ENCODE assay signal across 30 cellular contexts in genomic region chr3:28948685-28949084, GRCh38.
"Had no signal": no experiment of that assay in that cellular context is flagged by ENCODE, and none has a peak within 500 bp of the region (broad histone marks: within the 10 kb centered on the region; RNA-seq: fewer than 3 reads in every experiment).

No MANE protein-coding gene starts in this region.

- H3K4me1 ChIP-seq: esophagus muscularis mucosa, foreskin keratinocyte, gastrocnemius medialis had no signal

- DNase-seq: activated B cell treated with CpG ODN at 0.5 μM for 24 hours; activated CD4-positive, alpha-beta T cell treated with anti-CD3 and anti-CD28 coated beads for 48 hours; activated CD4-positive, alpha-beta T cell treated with anti-CD3 and anti-CD28 coated beads, Interleukin-2, amount 50 U/mL, for 1 hour; activated CD4-positive, alpha-beta T cell treated with anti-CD3 and anti-CD28 coated beads, Interleukin-2, amount 50 U/mL, for 48 hours; activated CD8-positive, alpha-beta memory T cell treated with anti-CD3 and anti-CD28 coated beads for 24 hours; activated CD8-positive, alpha-beta T cell treated with anti-CD3 and anti-CD28 coated beads for 36 hours; activated effector memory CD4-positive, alpha-beta T cell treated with Interleukin-2 at 50 U/mL for 16 hours; activated gamma-delta T cell treated with Interleukin-2 at 50 U/mL for 16 hours; activated naive CD4-positive, alpha-beta T cell treated with anti-CD3 and anti-CD28 coated beads, Interleukin-2, amount 50 U/mL, for 16 hours; activated naive CD4-positive, alpha-beta T cell treated with Interleukin-2 at 50 U/mL for 16 hours; activated T-cell treated with anti-CD3 and anti-CD28 coated beads, Interleukin-2, amount 50 U/mL, for 4 hours; amniotic stem cell; anterior cingulate cortex; brain microvascular endothelial cell; caudate nucleus; cortex of kidney; dermis blood vessel endothelial cell; effector CD4-positive, alpha-beta T cell; effector memory CD8-positive, alpha-beta T cell; erythroblast; foreskin keratinocyte; gastrocnemius medialis; glutamatergic neuron; SW 1271; T-cell; T1000; WERI-Rb-1 had no signal

- ATAC-seq: activated CD4-positive, CD25-positive, alpha-beta regulatory T cell treated with anti-CD3 and anti-CD28 coated beads, Interleukin-2, amount 50 U/mL, for 24 hours; activated CD8-positive, alpha-beta T cell treated with anti-CD3 and anti-CD28 coated beads for 36 hours; activated T-cell treated with anti-CD3 and anti-CD28 coated beads, Interleukin-2, amount 50 U/mL, for 4 hours; activated T-helper 17 cell treated with anti-CD3 and anti-CD28 coated beads, Interleukin-2, amount 50 U/mL, for 72 hours; effector memory CD8-positive, alpha-beta T cell; foreskin keratinocyte; gastrocnemius medialis; T-cell had no signal

- H3K4me3 ChIP-seq: esophagus muscularis mucosa, gastrocnemius medialis had no signal

- H3K9me3 ChIP-seq: esophagus muscularis mucosa, gastrocnemius medialis had no signal

- H3K36me3 ChIP-seq: brain microvascular endothelial cell, esophagus muscularis mucosa, gastrocnemius medialis, WERI-Rb-1 had no signal

- H3K27me3 ChIP-seq: brain microvascular endothelial cell, esophagus muscularis mucosa, foreskin keratinocyte, gastrocnemius medialis had no signal

- H3K27ac ChIP-seq: brain microvascular endothelial cell, esophagus muscularis mucosa, foreskin keratinocyte, gastrocnemius medialis, WERI-Rb-1 had no signal
